In the genomic region with DNA sequence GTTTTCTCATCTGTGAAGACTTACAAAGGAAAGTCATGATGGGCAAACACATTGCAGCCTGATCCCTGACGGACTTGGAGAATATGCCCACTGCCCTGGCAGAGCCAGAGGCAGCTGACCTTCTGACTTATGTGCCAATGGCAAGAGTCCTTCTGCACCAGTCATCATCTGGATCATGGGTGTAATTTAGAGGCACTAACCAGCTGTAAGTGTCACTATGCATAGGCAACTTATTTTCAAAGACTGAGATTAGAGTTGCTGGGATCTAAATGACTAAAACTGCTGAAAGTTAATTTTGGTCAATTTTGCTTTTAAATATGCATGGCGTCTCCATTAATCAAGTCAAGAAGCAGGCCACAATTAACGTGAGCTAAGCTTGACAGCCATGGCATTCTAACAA, we compare ENCODE assay signal across 19 cellular contexts.
"Had no signal": no experiment of that assay in that cellular context is flagged by ENCODE, and none has a peak within 500 bp of the region (broad histone marks: within the 10 kb centered on the region; RNA-seq: fewer than 3 reads in every experiment).

No MANE protein-coding gene starts in this region.

- DNase-seq: effector CD8-positive, alpha-beta T cell; endodermal cell; foreskin fibroblast; gastrocnemius medialis; head of caudate nucleus; kidney; midbrain; naive thymus-derived CD4-positive, alpha-beta T cell; stimulated activated CD4-positive, alpha-beta T cell treated with anti-CD3 and anti-CD28 coated beads, Interleukin-12 subunit alpha, Interleukin-12 subunit beta, amount 100 ng/mL, for 4 hours; stimulated activated CD4-positive, alpha-beta T cell treated with anti-CD3 and anti-CD28 coated beads, Interleukin-1b, Interleukin-23, amount 100 ng/mL, for 48 hours; stimulated activated CD4-positive, alpha-beta T cell treated with anti-CD3 and anti-CD28 coated beads, Interleukin-4, amount 100 ng/mL, for 24 hours; stimulated activated naive CD4-positive, alpha-beta T cell treated with Interleukin-2 at 50 U/mL for 16 hours; stomach; thyroid gland; trophoblast cell had no signal

- ATAC-seq: esophagus mucosa; gastrocnemius medialis; left lobe of liver; naive thymus-derived CD4-positive, alpha-beta T cell; sciatic nerve; stimulated activated effector memory CD8-positive, alpha-beta T cell treated with anti-CD3 and anti-CD28 coated beads, Interleukin-12 subunit alpha, Interleukin-12 subunit beta, amount 100 ng/mL, for 72 hours had no signal
